16 cellular contexts compared by ENCODE assay signal in the genomic region with DNA sequence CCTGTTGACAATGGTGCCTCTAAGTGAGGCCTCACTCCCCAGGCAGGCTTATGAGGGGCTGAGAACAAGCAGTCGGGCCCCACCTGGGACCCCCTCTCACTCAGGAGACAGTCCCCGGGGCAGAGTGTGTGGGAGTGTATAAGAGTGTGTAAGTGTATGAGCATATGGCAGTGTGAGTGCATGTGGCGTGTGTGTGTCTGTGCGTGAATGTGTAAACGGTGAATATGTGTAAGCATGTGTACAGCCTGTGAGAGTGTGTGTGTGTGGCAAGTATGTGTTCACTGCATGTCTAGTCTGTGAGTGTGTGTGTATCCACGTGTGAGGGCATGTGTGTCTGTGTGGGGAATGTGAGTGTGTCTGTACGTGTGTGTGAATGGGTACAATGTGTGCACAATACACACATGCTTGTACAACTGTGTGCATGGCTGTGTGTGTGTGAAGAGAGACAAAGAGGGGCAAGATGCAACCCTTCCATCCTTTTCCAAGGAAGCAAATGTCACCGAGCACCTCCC.
DNase-seq lines count a peak whose midpoint lies in the region; ATAC-seq, FAIRE-seq and TF ChIP-seq lines count a peak whose summit lies in the region.
"Had no signal": no experiment of that assay in that cellular context is flagged by ENCODE, and none has a peak within 500 bp of the region (broad histone marks: within the 10 kb centered on the region; RNA-seq: fewer than 3 reads in every experiment).

No MANE protein-coding gene starts in this region.

- TF ChIP-seq CTCF in natural killer cell (IDR thresholded peaks at IDR 0.05), result no peak
- no peak for TF ChIP-seq CTCF in RWPE2 (IDR thresholded peaks at IDR 0.05; ENCODE audit: poor library complexity, severe bottlenecking)

- H2BK120ac ChIP-seq in mesendoderm (ENCODE audit: low read depth, low read length), result no peak overlapping the region

- no peaks in the 10 kb centered on the region for H3K9me3 ChIP-seq in RWPE2 (ENCODE audit: severe bottlenecking)
- H3K9me3 ChIP-seq: BLaER1 treated with 17β-estradiol and CSF1 and Interleukin-3, amounts not matched to agents 10 nM and 100 nM; HAP-1 had no signal

- H3K79me2 ChIP-seq in mesendoderm (ENCODE audit: control insufficient read depth, insufficient read depth, low read length), result no peaks in the 10 kb centered on the region

- no peak overlapping the region for H3K4ac ChIP-seq in mesendoderm (ENCODE audit: low read depth, low read length)

- no peaks in the 10 kb centered on the region for H3K79me1 ChIP-seq in mesendoderm (ENCODE audit: low read length)

- H3K36me3 ChIP-seq in RWPE2 (ENCODE audit: low read depth) (no peaks in the 10 kb centered on the region), mesendoderm (ENCODE audit: control insufficient read depth, insufficient read depth, low read length) (no peaks in the 10 kb centered on the region)
- H3K36me3 ChIP-seq: BLaER1 treated with 17β-estradiol and CSF1 and Interleukin-3, amounts not matched to agents 10 nM and 100 nM; HAP-1 had no signal

- no peak overlapping the region for H3K9ac ChIP-seq in mesendoderm (ENCODE audit: low read length)
- H3K9ac ChIP-seq: BLaER1 treated with 17β-estradiol and CSF1 and Interleukin-3, amounts not matched to agents 10 nM and 100 nM had no signal

- H3K36me3 Mint-ChIP-seq in natural killer cell treated with Interleukin-12 subunit alpha and Interleukin-12 subunit beta and Interleukin-15 and Interleukin-18, amount 100 ng/mL, for 72 hours, result no peaks in the 10 kb centered on the region
- no peaks in the 10 kb centered on the region for H3K36me3 Mint-ChIP-seq in natural killer cell
- H3K36me3 Mint-ChIP-seq: CD4-positive, CD25-positive, alpha-beta regulatory T cell had no signal

- FAIRE-seq in urothelium cell line (lab: Jason Lieb, UNC), result peak; percentile 90
- FAIRE-seq: GM12892 had no signal

- H4K8ac ChIP-seq in mesendoderm (ENCODE audit: low read depth, low read length), result no peak overlapping the region

- H3K4me2 ChIP-seq in mesendoderm (ENCODE audit: low read length), result no peak overlapping the region
- H3K4me2 ChIP-seq: BLaER1 treated with 17β-estradiol and CSF1 and Interleukin-3, amounts not matched to agents 10 nM and 100 nM; GM23338 had no signal

- no peak overlapping the region for H2BK15ac ChIP-seq in mesendoderm (replicated peaks; ENCODE audit: low read depth)

- no peaks in the 10 kb centered on the region for H3K9me3 Mint-ChIP-seq in natural killer cell treated with Interleukin-12 subunit alpha and Interleukin-12 subunit beta and Interleukin-15 and Interleukin-18, amount 100 ng/mL, for 72 hours
- H3K9me3 Mint-ChIP-seq in natural killer cell, result no peaks in the 10 kb centered on the region
- H3K9me3 Mint-ChIP-seq: CD4-positive, CD25-positive, alpha-beta regulatory T cell; GM23338 had no signal

- DNase-seq in natural killer cell treated with Interleukin-12 subunit alpha and Interleukin-12 subunit beta and Interleukin-15 and Interleukin-18, amount 100 ng/mL, for 72 hours (ENCODE audit: low spot score), result no peak
- no peak for DNase-seq in natural killer cell
- DNase-seq in RWPE2 (ENCODE audit: low spot score), result peak; percentile 40
- no peak for DNase-seq in mesendoderm
- DNase-seq in urothelium cell line (ENCODE audit: low spot score), result no peak
- no peak for DNase-seq in NOMO-1 (lab: John Stamatoyannopoulos, UW; ENCODE audit: unreplicated experiment in 2 of 2)
- no peak for DNase-seq in NCI-H2107 (lab: John Stamatoyannopoulos, UW)
- DNase-seq in activated CD4-positive, alpha-beta T cell treated with anti-CD3 and anti-CD28 coated beads for 48 hours, result no peak
- DNase-seq: ACHN; CD4-positive, CD25-positive, alpha-beta regulatory T cell; DMS53; GF-D8 had no signal

- H3K27me3 ChIP-seq in RWPE2 (ENCODE audit: insufficient read depth, poor library complexity, severe bottlenecking), result peaks cover 5% of the 10 kb centered on the region
- H3K27me3 ChIP-seq in mesendoderm (ENCODE audit: insufficient read depth, low read length, poor library complexity), result no peaks in the 10 kb centered on the region
- H3K27me3 ChIP-seq: BLaER1 treated with 17β-estradiol and CSF1 and Interleukin-3, amounts not matched to agents 10 nM and 100 nM had no signal

- WGBS in mesendoderm (ENCODE audit: extremely low coverage, insufficient coverage, low lambda C conversion rate), result no CpG with 5 or more reads among the region's 8 CpGs

- intact Hi-C loops in natural killer cell (cut with micrococcal nuclease), result no loop called here

- peak overlapping the region; percentile 32 for H3K56ac ChIP-seq in mesendoderm (ENCODE audit: low read length)

- H3K4me1 ChIP-seq in RWPE2 (ENCODE audit: insufficient read depth, poor library complexity, severe bottlenecking), result no peaks in the 10 kb centered on the region
- no peaks in the 10 kb centered on the region for H3K4me1 ChIP-seq in mesendoderm (ENCODE audit: control insufficient read depth, low read depth, low read length)
- H3K4me1 ChIP-seq: BLaER1 treated with 17β-estradiol and CSF1 and Interleukin-3, amounts not matched to agents 10 nM and 100 nM; HAP-1 had no signal

- no peaks in the 10 kb centered on the region for H3K4me1 Mint-ChIP-seq in natural killer cell treated with Interleukin-12 subunit alpha and Interleukin-12 subunit beta and Interleukin-15 and Interleukin-18, amount 100 ng/mL, for 72 hours (ENCODE audit: low read depth in 2 of 2)
- no peaks in the 10 kb centered on the region for H3K4me1 Mint-ChIP-seq in natural killer cell
- H3K4me1 Mint-ChIP-seq: CD4-positive, CD25-positive, alpha-beta regulatory T cell had no signal

- peak; percentile 8 to 16 for ATAC-seq in natural killer cell treated with Interleukin-12 subunit alpha and Interleukin-12 subunit beta and Interleukin-15 and Interleukin-18, amount 100 ng/mL, for 72 hours
- no peak for ATAC-seq in natural killer cell
- no peak for ATAC-seq in RWPE2 (ENCODE audit: low read depth)
- ATAC-seq: GM23338 had no signal

- no peak overlapping the region for H3K23ac ChIP-seq in mesendoderm (ENCODE audit: low read length)

- H4K5ac ChIP-seq in mesendoderm (ENCODE audit: low read length), result no peak overlapping the region

- no peak overlapping the region for H3K4me3 ChIP-seq in RWPE2 (ENCODE audit: severe bottlenecking)
- no peak overlapping the region for H3K4me3 ChIP-seq in mesendoderm (ENCODE audit: low read length)
- H3K4me3 ChIP-seq: BLaER1 treated with 17β-estradiol and CSF1 and Interleukin-3, amounts not matched to agents 10 nM and 100 nM; GM23338; HAP-1 had no signal

- H3K27ac Mint-ChIP-seq in natural killer cell treated with Interleukin-12 subunit alpha and Interleukin-12 subunit beta and Interleukin-15 and Interleukin-18, amount 100 ng/mL, for 72 hours, result no peak overlapping the region
- H3K27ac Mint-ChIP-seq in natural killer cell, result no peak overlapping the region
- H3K27ac Mint-ChIP-seq: CD4-positive, CD25-positive, alpha-beta regulatory T cell; GM23338 had no signal

- no peak overlapping the region for H2AK5ac ChIP-seq in mesendoderm (ENCODE audit: low read length)

- H3K4me3 Mint-ChIP-seq in natural killer cell treated with Interleukin-12 subunit alpha and Interleukin-12 subunit beta and Interleukin-15 and Interleukin-18, amount 100 ng/mL, for 72 hours, result no peak overlapping the region
- no peak overlapping the region for H3K4me3 Mint-ChIP-seq in natural killer cell
- H3K4me3 Mint-ChIP-seq: CD4-positive, CD25-positive, alpha-beta regulatory T cell; GM23338 had no signal

- H3K27me3 Mint-ChIP-seq in natural killer cell treated with Interleukin-12 subunit alpha and Interleukin-12 subunit beta and Interleukin-15 and Interleukin-18, amount 100 ng/mL, for 72 hours, result peaks cover 5 to 6% of the 10 kb centered on the region in 2 donors
- H3K27me3 Mint-ChIP-seq in natural killer cell (ENCODE audit: low read depth in 2 of 2), result peaks cover 0 to 2% of the 10 kb centered on the region in 2 donors
- H3K27me3 Mint-ChIP-seq: CD4-positive, CD25-positive, alpha-beta regulatory T cell had no signal

- H3K27ac ChIP-seq in RWPE2 (ENCODE audit: poor library complexity, severe bottlenecking) (no peak overlapping the region), mesendoderm (ENCODE audit: low read depth, low read length) (no peak overlapping the region)
- H3K27ac ChIP-seq: BLaER1 treated with 17β-estradiol and CSF1 and Interleukin-3, amounts not matched to agents 10 nM and 100 nM had no signal

- no peak overlapping the region for H3K18ac ChIP-seq in mesendoderm (ENCODE audit: low read length)

- no peak overlapping the region for H2BK5ac ChIP-seq in mesendoderm (ENCODE audit: low read length)

Comparison
In these comparisons a context has a peak if more than half of its experiments do, and no peak if none do; other contexts are left out.
1. ATAC-seq: peak in natural killer cell treated with Interleukin-12 subunit alpha and Interleukin-12 subunit beta and Interleukin-15 and Interleukin-18, amount 100 ng/mL, for 72 hours (2 of 2); none in natural killer cell (0 of 3) and RWPE2 (single experiment).